In genomic region chr3:113623324-113623723, GRCh38 we compare ENCODE assay signal across 15 cellular contexts.
DNase-seq lines count a peak whose midpoint lies in the region; ATAC-seq and TF ChIP-seq lines count a peak whose summit lies in the region.
"Had no signal": no experiment of that assay in that cellular context is flagged by ENCODE, and none has a peak within 500 bp of the region (broad histone marks: within the 10 kb centered on the region; RNA-seq: fewer than 3 reads in every experiment).

No MANE protein-coding gene starts in this region.

- in situ Hi-C loops in IMR-90 (cut with MboI; ENCODE audit: low sequenced_read_pairs) = loop anchor here (5.0 to 10.0 kb wide), 2 partner anchors 131 to 569 kb away; no protein-coding TSS in a partner anchor

- H3K4me3 ChIP-seq in A673 (ENCODE audit: low read depth, low read length, poor library complexity, severe bottlenecking) (no peak overlapping the region), IMR-90 (ENCODE audit: insufficient read depth, low read depth, low read length) (no peak overlapping the region), mesendoderm (ENCODE audit: low read length) (no peak overlapping the region), Peyer's patch (no peak overlapping the region), aorta (ENCODE audit: low read length in 2 of 2) (no peak overlapping the region)
- H3K4me3 ChIP-seq: BLaER1 treated with 17β-estradiol and CSF1 and Interleukin-3, amounts not matched to agents 10 nM and 100 nM; SJSA1 had no signal

- H3K9ac ChIP-seq in IMR-90 (ENCODE audit: low read depth, low read length) (no peak overlapping the region), mesendoderm (ENCODE audit: low read length) (no peak overlapping the region)
- H3K9ac ChIP-seq: BLaER1 treated with 17β-estradiol and CSF1 and Interleukin-3, amounts not matched to agents 10 nM and 100 nM had no signal

- no peak overlapping the region for H4K8ac ChIP-seq in IMR-90 (ENCODE audit: low read depth in 2 of 2, low read length in 2 of 2)
- H4K8ac ChIP-seq in mesendoderm (ENCODE audit: low read depth, low read length) = no peak overlapping the region

- no peak overlapping the region for H2BK5ac ChIP-seq in IMR-90 (ENCODE audit: low read depth, low read length, poor library complexity, severe bottlenecking)
- H2BK5ac ChIP-seq in mesendoderm (ENCODE audit: low read length) = no peak overlapping the region

- H4K91ac ChIP-seq in IMR-90 (ENCODE audit: insufficient read depth, low read depth, low read length) = no peak overlapping the region

- H3K14ac ChIP-seq in IMR-90 (replicated peaks; ENCODE audit: low read depth, low read length) = no peak overlapping the region

- TF ChIP-seq POLR2A in IMR-90 (IDR thresholded peaks at IDR 0.05; ENCODE audit: low read depth, low read length) (no peak), Peyer's patch (IDR thresholded peaks at IDR 0.05) (no peak)

- peak overlapping the region; percentile 63 for H2AFZ ChIP-seq in IMR-90 (replicated peaks; ENCODE audit: low read length, poor library complexity)

- H4K5ac ChIP-seq in IMR-90 (ENCODE audit: low read depth, low read length) (no peak overlapping the region), mesendoderm (ENCODE audit: low read length) (no peak overlapping the region)

- DNase-seq in A673 (ENCODE audit: low spot score) (no peak), IMR-90 (no peak), dermis blood vessel endothelial cell (peak; percentile 19), mesendoderm (peak; percentile 47), head of caudate nucleus (no peak), Peyer's patch (no peak), aorta (no peak)
- DNase-seq: activated B cell treated with CpG ODN at 0.5 μM for 24 hours; activated T-cell treated with anti-CD3 and anti-CD28 coated beads, Interleukin-2, amount 50 U/mL, for 72 hours; kidney; naive thymus-derived CD8-positive, alpha-beta T cell had no signal

- dilution Hi-C loops in IMR-90 (cut with HindIII; ENCODE audit: low sequenced_read_pairs, unreplicated experiment) = no loop called here

- H2AK9ac ChIP-seq in IMR-90 (replicated peaks; ENCODE audit: low read depth, low read length, poor library complexity) = no peak overlapping the region

- TF ChIP-seq CTCF in A673 (conservative IDR thresholded peaks at IDR 0.05; ENCODE audit: low read depth, low read length) (0 out of 2 replicates have a peak, but pooled peaks have one; percentile 23), IMR-90 (conservative IDR thresholded peaks at IDR 0.05; ENCODE audit: low read depth, low read length) (no peak), Peyer's patch (IDR thresholded peaks at IDR 0.05) (no peak)

- H3K27ac ChIP-seq in A673 (ENCODE audit: low read depth, low read length, poor library complexity, severe bottlenecking) (no peak overlapping the region), IMR-90 (ENCODE audit: insufficient read depth, low read length) (no peak overlapping the region), mesendoderm (ENCODE audit: low read depth, low read length) (no peak overlapping the region), Peyer's patch (no peak overlapping the region), aorta (ENCODE audit: low read depth in 1 of 2, low read length in 2 of 2) (no peak overlapping the region)
- H3K27ac ChIP-seq: BLaER1 treated with 17β-estradiol and CSF1 and Interleukin-3, amounts not matched to agents 10 nM and 100 nM; SJSA1 had no signal

- H3K56ac ChIP-seq in IMR-90 (ENCODE audit: extremely low read depth, insufficient read depth, low read length) (no peak overlapping the region), mesendoderm (ENCODE audit: low read length) (no peak overlapping the region)

- H3K27me3 ChIP-seq in A673 (replicated peaks; ENCODE audit: insufficient read depth, low read depth, low read length, poor library complexity) (no peaks in the 10 kb centered on the region), IMR-90 (ENCODE audit: control insufficient read depth, insufficient read depth, low read length) (peaks cover 14% of the 10 kb centered on the region), mesendoderm (ENCODE audit: insufficient read depth, low read length, poor library complexity) (no peaks in the 10 kb centered on the region), Peyer's patch (no peaks in the 10 kb centered on the region), aorta (ENCODE audit: control insufficient read depth in 1 of 2, insufficient read depth in 2 of 2, low read length in 1 of 2) (no peaks in the 10 kb centered on the region)
- H3K27me3 ChIP-seq: BLaER1 treated with 17β-estradiol and CSF1 and Interleukin-3, amounts not matched to agents 10 nM and 100 nM had no signal

- H3K4me1 ChIP-seq in A673 (ENCODE audit: insufficient read depth, low read length, poor library complexity, severe bottlenecking) (no peaks in the 10 kb centered on the region), IMR-90 (ENCODE audit: control insufficient read depth, insufficient read depth, low read length) (no peaks in the 10 kb centered on the region), mesendoderm (ENCODE audit: control insufficient read depth, low read depth, low read length) (no peaks in the 10 kb centered on the region), Peyer's patch (no peaks in the 10 kb centered on the region), aorta (ENCODE audit: control insufficient read depth in 1 of 2, insufficient read depth in 2 of 2, low read length in 2 of 2) (no peaks in the 10 kb centered on the region)
- H3K4me1 ChIP-seq: SJSA1 had no signal

- POLR2A ChIA-PET in A673 (lab: Charles Lee; ENCODE audit: low non-redundant PET) = no interaction called here
- POLR2A ChIA-PET in IMR-90 (lab: Charles Lee; ENCODE audit: unreplicated experiment) = no interaction called here

- 40% methylated on average over 13 of the region's 19 CpGs; no CpG with 5 or more reads in 1 of the 2 experiments for WGBS in IMR-90 (ENCODE audit: extremely low coverage in 2 of 2, insufficient read length in 1 of 2), 2 experiments
- WGBS in mesendoderm (ENCODE audit: extremely low coverage, insufficient coverage, low lambda C conversion rate) = no CpG with 5 or more reads among the region's 19 CpGs
- 23% methylated on average over 19 of the region's 19 CpGs for WGBS in aorta, 2 donors

- H3K79me1 ChIP-seq in IMR-90 (ENCODE audit: low read depth in 1 of 2, low read length in 2 of 2) (no peaks in the 10 kb centered on the region), mesendoderm (ENCODE audit: low read length) (no peaks in the 10 kb centered on the region)

- H3K18ac ChIP-seq in IMR-90 (ENCODE audit: low read depth, low read length) (no peak overlapping the region), mesendoderm (ENCODE audit: low read length) (no peak overlapping the region)

- H3K4ac ChIP-seq in IMR-90 (ENCODE audit: low read depth, low read length) (no peak overlapping the region), mesendoderm (ENCODE audit: low read depth, low read length) (no peak overlapping the region)

- H2BK20ac ChIP-seq in IMR-90 (ENCODE audit: low read depth, low read length) = no peak overlapping the region

- H3K4me2 ChIP-seq in IMR-90 (ENCODE audit: low read depth, low read length) (peak overlapping the region; percentile 23; the same call in 1 of the 2 replicates), mesendoderm (ENCODE audit: low read length) (no peak overlapping the region)
- H3K4me2 ChIP-seq: BLaER1 treated with 17β-estradiol and CSF1 and Interleukin-3, amounts not matched to agents 10 nM and 100 nM had no signal

- no peaks in the 10 kb centered on the region for H3K36me3 ChIP-seq in A673 (ENCODE audit: insufficient read depth, low read length, poor library complexity, severe bottlenecking)
- no peaks in the 10 kb centered on the region for H3K36me3 ChIP-seq in IMR-90 (ENCODE audit: control insufficient read depth, insufficient read depth, low read length)
- no peaks in the 10 kb centered on the region for H3K36me3 ChIP-seq in mesendoderm (ENCODE audit: control insufficient read depth, insufficient read depth, low read length)
- H3K36me3 ChIP-seq in Peyer's patch = peaks cover 0 to 19% (median 0%) of the 10 kb centered on the region in 3 donors
- H3K36me3 ChIP-seq in aorta (ENCODE audit: control insufficient read depth in 1 of 2, insufficient read depth in 2 of 2, low read length in 1 of 2) = no peaks in the 10 kb centered on the region
- H3K36me3 ChIP-seq: BLaER1 treated with 17β-estradiol and CSF1 and Interleukin-3, amounts not matched to agents 10 nM and 100 nM; SJSA1 had no signal

- H3K79me2 ChIP-seq in mesendoderm (ENCODE audit: control insufficient read depth, insufficient read depth, low read length) = no peaks in the 10 kb centered on the region

- H3K23ac ChIP-seq in IMR-90 (ENCODE audit: low read depth, low read length) = no peak overlapping the region
- no peak overlapping the region for H3K23ac ChIP-seq in mesendoderm (ENCODE audit: low read length)

- no TSS peak for BruUV-seq in A673 (replicated peaks; lab: Mats Ljungman, UMichigan)
- BruUV-seq in IMR-90 (replicated peaks; lab: Mats Ljungman, UMichigan) = no TSS peak

- H2BK15ac ChIP-seq in IMR-90 (ENCODE audit: low read depth, low read length) (no peak overlapping the region), mesendoderm (replicated peaks; ENCODE audit: low read depth) (no peak overlapping the region)

- TF ChIP-seq RAD21 in IMR-90 (IDR thresholded peaks at IDR 0.05; ENCODE audit: low read length) = no peak

- H3K9me1 ChIP-seq in IMR-90 (ENCODE audit: insufficient read depth, low read length) = no peaks in the 10 kb centered on the region

- H2AK5ac ChIP-seq in IMR-90 (ENCODE audit: low read depth, low read length) (no peak overlapping the region), mesendoderm (ENCODE audit: low read length) (no peak overlapping the region)

- intact Hi-C loops in A673 (cut with micrococcal nuclease; ENCODE audit: unreplicated experiment) (loop anchor here (10.0 kb wide), 1 partner anchor 979 kb away; the partner anchor contains the start of gene CCDC80), IMR-90 (cut with micrococcal nuclease) (loop anchor here (10.0 kb wide), 2 partner anchors 889 to 979 kb away; partner anchors contain the start of gene CCDC80), head of caudate nucleus (cut with DNase I) (loop anchor here (10.0 kb wide), 1 partner anchor 129 kb away; no protein-coding TSS in a partner anchor), aorta (cut with DNase I) (loop anchor here in 1 of 2 donors (10.0 kb wide), 1 partner anchor 569 kb away; no protein-coding TSS in a partner anchor)

- CTCF ChIA-PET in A673 (lab: Charles Lee) = interaction anchor here (0.6 kb wide), 1 partner anchor 544 kb away, joined by 7 read pairs; no protein-coding TSS in a partner anchor
- CTCF ChIA-PET in IMR-90 (lab: Yijun Ruan, JAX) = no interaction called here

- no peaks in the 10 kb centered on the region for H3K9me3 ChIP-seq in A673 (ENCODE audit: low read depth, low read length, poor library complexity, severe bottlenecking)
- H3K9me3 ChIP-seq in IMR-90 (ENCODE audit: control insufficient read depth, insufficient read depth, low read length) = no peaks in the 10 kb centered on the region
- no peaks in the 10 kb centered on the region for H3K9me3 ChIP-seq in Peyer's patch
- no peaks in the 10 kb centered on the region for H3K9me3 ChIP-seq in aorta (ENCODE audit: control insufficient read depth, low read length)
- H3K9me3 ChIP-seq: BLaER1 treated with 17β-estradiol and CSF1 and Interleukin-3, amounts not matched to agents 10 nM and 100 nM; SJSA1 had no signal

- H2BK120ac ChIP-seq in IMR-90 (ENCODE audit: low read depth, low read length) (no peak overlapping the region), mesendoderm (ENCODE audit: low read depth, low read length) (no peak overlapping the region)

- ATAC-seq in IMR-90 (ENCODE audit: low read depth) = no peak
- no peak for ATAC-seq in GM21381 (IDR thresholded peaks at IDR 0.05; ENCODE audit: unreplicated experiment)
- no peak for ATAC-seq in aorta (ENCODE audit: low FRiP score)
- ATAC-seq: activated T-cell treated with anti-CD3 and anti-CD28 coated beads, Interleukin-2, amount 50 U/mL, for 72 hours; esophagus mucosa; naive thymus-derived CD8-positive, alpha-beta T cell had no signal

- H4K20me1 ChIP-seq in IMR-90 (ENCODE audit: insufficient read depth, low read length) = no peaks in the 10 kb centered on the region
- H4K20me1 ChIP-seq: BLaER1 treated with 17β-estradiol and CSF1 and Interleukin-3, amounts not matched to agents 10 nM and 100 nM had no signal

Comparison
In these comparisons a context has a peak if more than half of its experiments do, and no peak if none do; other contexts are left out.
1. DNase-seq: peak in dermis blood vessel endothelial cell (single experiment) and mesendoderm (single experiment); none in A673 (single experiment), IMR-90 (single experiment), head of caudate nucleus (0 of 42), Peyer's patch (0 of 3) and aorta (0 of 2).